ENCODE assay signal across 8 cellular contexts in genomic region chr15:88897456-88898194, GRCh38. TPM values are rescaled to one million over a fixed set of nuclear protein-coding genes. Genes with fewer than 3 reads are reported as not detected.
DNase-seq lines count a peak whose midpoint lies in the region; ATAC-seq and TF ChIP-seq lines count a peak whose summit lies in the region.

No MANE protein-coding gene starts in this region.

- H3K4me2 ChIP-seq in SK-N-SH: peak overlapping the region; percentile 55; the same call in 1 of the 2 replicates

- intact Hi-C loops in Right ventricle myocardium inferior (cut with DNase I): loop anchor here (5.0 to 10.0 kb wide), 3 partner anchors 275 to 423 kb away; partner anchors contain the start of gene AEN
- intact Hi-C loops in uterus (cut with DNase I; ENCODE audit: low total_unique reads): no loop called here

- H3K9ac ChIP-seq in SK-N-SH: no peak overlapping the region

- no peaks in the 10 kb centered on the region for H3K9me2 ChIP-seq in SK-N-SH

- no peaks in the 10 kb centered on the region for H3K27me3 ChIP-seq in SK-N-SH (ENCODE audit: insufficient read depth)
- peaks cover 0 to 4% of the 10 kb centered on the region in 2 donors for H3K27me3 ChIP-seq in uterus

- H3K4me3 ChIP-seq in SK-N-SH (ENCODE audit: low read depth in 2 of 2, low read length in 1 of 2) (no peak overlapping the region), uterus (no peak overlapping the region)

- no peaks in the 10 kb centered on the region for H4K20me1 ChIP-seq in SK-N-SH (ENCODE audit: insufficient read depth)

- no peak for TF ChIP-seq POLR2A in uterus (IDR thresholded peaks at IDR 0.05)

- peaks cover 3% of the 10 kb centered on the region for H3F3A ChIP-seq in SK-N-SH (replicated peaks; ENCODE audit: insufficient read depth)

- H3K27ac ChIP-seq in SK-N-SH (ENCODE audit: low read depth in 2 of 2, low read length in 1 of 2): peak overlapping the region in 1 of 2 experiments; percentile 36; a peak in 1 of 4 replicates
- H3K27ac ChIP-seq in uterus: peak overlapping the region; percentile 62 to 68

- TF ChIP-seq CTCF in SK-N-SH (IDR thresholded peaks at IDR 0.05) (peak; percentile 72), uterus (IDR thresholded peaks at IDR 0.05) (peak; percentile 75 to 87 (median 82))

- CTCF ChIA-PET in SK-N-SH (lab: Yijun Ruan, JAX): interaction anchor here (0.6 to 3.1 kb wide), 14 partner anchors 11 to 311 kb away, joined by 3 to 21 read pairs (median 4); no protein-coding TSS in a partner anchor

- peak overlapping the region; percentile 78; the same call in 1 of the 2 replicates for H2AFZ ChIP-seq in SK-N-SH (ENCODE audit: low read depth)

- ATAC-seq in Right ventricle myocardium inferior (peak; percentile 92), HG02763 (IDR thresholded peaks at IDR 0.05; ENCODE audit: unreplicated experiment) (no peak)

- POLR2A ChIA-PET in SK-N-SH (lab: Yijun Ruan, JAX): no interaction called here

- H3K4me1 ChIP-seq in SK-N-SH (ENCODE audit: control insufficient read depth in 1 of 2, insufficient read depth in 2 of 2, low read depth in 1 of 2, low read length in 1 of 2) (peaks cover 5 to 23% of the 10 kb centered on the region in 2 experiments; a peak in 2 of 4 replicates), uterus (peaks cover 0 to 16% of the 10 kb centered on the region in 2 donors)

- peak; percentile 77 for DNase-seq in ELF-1 (ENCODE audit: low read depth, low spot score)
- DNase-seq in HS-5 (ENCODE audit: low read depth): peak; percentile 50
- peak; percentile 88 for DNase-seq in SK-N-SH
- DNase-seq in activated naive CD4-positive, alpha-beta T cell treated with anti-CD3 and anti-CD28 coated beads, Interleukin-2, amount 50 U/mL, for 16 hours: peak; percentile 85
- peak; percentile 93 for DNase-seq in Right ventricle myocardium inferior (ENCODE audit: missing footprints)
- DNase-seq in putamen (ENCODE audit: low spot score): peak; percentile 77
- DNase-seq in uterus: peak; percentile 87 to 90

- no peaks in the 10 kb centered on the region for H3K79me2 ChIP-seq in SK-N-SH (ENCODE audit: insufficient read depth)

- 76% methylated on average over 9 of the region's 12 CpGs for WGBS in SK-N-SH (ENCODE audit: low lambda C conversion rate)

- TF ChIP-seq RAD21 in SK-N-SH (IDR thresholded peaks at IDR 0.05; ENCODE audit: low read length): peak; percentile 41

- peaks cover 0 to 4% of the 10 kb centered on the region in 2 experiments for H3K36me3 ChIP-seq in SK-N-SH (replicated peaks in 1 of 2; ENCODE audit: control insufficient read depth in 1 of 2, insufficient read depth in 2 of 2, low read length in 1 of 2)
- no peaks in the 10 kb centered on the region for H3K36me3 ChIP-seq in uterus

- TF ChIP-seq EP300 in SK-N-SH (IDR thresholded peaks at IDR 0.05; ENCODE audit: borderline replicate concordance in 1 of 2, low read depth in 1 of 2, low read length in 1 of 2): no peak

- H3K9me3 ChIP-seq in SK-N-SH (no peaks in the 10 kb centered on the region), uterus (no peaks in the 10 kb centered on the region)

TF ChIP-seq in SK-N-SH, 30 proteins besides CTCF, POLR2A, EP300 and RAD21:
- TF ChIP-seq NFIC (IDR thresholded peaks at IDR 0.05; ENCODE audit: borderline replicate concordance) (no peak), SMC3 (IDR thresholded peaks at IDR 0.05; ENCODE audit: low read depth, low read length) (peak; percentile 53)

RNA-seq across cellular contexts. Expression of gene HAPLN3, which starts 2.3 kb away (rescaled TPM):
- polyA plus RNA-seq in SK-N-SH (2012; rRNA removed): 8.3 and 9.7 TPM in 2 replicates
- polyA plus RNA-seq in SK-N-SH (2012; cell fraction: cytosol; rRNA removed): 2.7 and 3.7 TPM in 2 replicates
- polyA plus RNA-seq in SK-N-SH (2012; cell fraction: nucleus; rRNA removed): 28.0 and 34.0 TPM in 2 replicates
- total RNA-seq in Right ventricle myocardium inferior (1.1 TPM), uterus (10 to 100 TPM; 17.9 to 34.8 (median 23.1) TPM)

RNA-seq across cellular contexts. Expression of gene MFGE8, which starts 15.6 kb away (rescaled TPM):
- 210 and 247 TPM in 2 replicates for polyA plus RNA-seq in SK-N-SH (2012; rRNA removed)
- polyA plus RNA-seq in SK-N-SH (2012; cell fraction: cytosol; rRNA removed): 106 and 153 TPM in 2 replicates
- 444 and 513 TPM in 2 replicates for polyA plus RNA-seq in SK-N-SH (2012; cell fraction: nucleus; rRNA removed)
- 321 TPM for total RNA-seq in Right ventricle myocardium inferior
- total RNA-seq in uterus: 100 to 1,000 TPM; 212 to 664 (median 370) TPM
